ENCODE assay signal across 8 cellular contexts in the genomic region with DNA sequence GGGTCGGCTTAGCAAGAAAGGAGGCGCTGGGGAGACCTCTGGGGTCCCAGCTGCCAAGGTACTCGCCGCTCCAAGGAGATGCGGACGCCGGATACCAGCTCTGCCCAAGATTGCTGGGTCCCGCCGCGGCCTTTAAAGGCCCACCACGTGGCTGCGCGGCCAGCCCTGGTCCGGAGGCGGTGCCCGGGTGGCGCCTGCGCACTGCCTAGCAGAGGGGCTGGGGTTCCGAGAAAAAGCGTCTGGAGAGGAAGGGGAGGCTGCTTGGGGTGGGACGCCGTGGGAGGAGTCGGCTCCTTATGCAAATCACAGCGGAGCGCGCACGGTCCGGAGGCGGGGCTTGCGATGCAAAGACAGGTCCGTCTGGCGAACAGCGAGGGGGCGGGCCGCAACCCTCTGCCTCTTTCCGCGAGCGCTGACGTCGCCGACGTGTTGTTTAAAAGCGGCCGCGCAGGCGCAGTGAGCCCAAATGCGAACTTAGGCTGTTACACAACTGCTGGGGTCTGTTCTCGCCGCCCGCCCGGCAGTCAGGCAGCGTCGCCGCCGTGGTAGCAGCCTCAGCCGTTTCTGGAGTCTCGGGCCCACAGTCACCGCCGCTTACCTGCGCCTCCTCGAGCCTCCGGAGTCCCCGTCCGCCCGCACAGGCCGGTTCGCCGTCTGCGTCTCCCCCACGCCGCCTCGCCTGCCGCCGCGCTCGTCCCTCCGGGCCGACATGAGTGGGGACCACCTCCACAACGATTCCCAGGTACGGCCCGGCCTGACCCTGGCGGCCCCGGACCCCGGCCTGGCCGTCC. TPM values are rescaled to one million over a fixed set of nuclear protein-coding genes. Genes with fewer than 3 reads are reported as not detected.
DNase-seq lines count a peak whose midpoint lies in the region; ATAC-seq and TF ChIP-seq lines count a peak whose summit lies in the region.

Gene TOP1 (plus strand): TSS at position 464 of the 791 bp plus-strand sequence. CDS start 246 bp downstream, at position 710.

- H3K9me3 ChIP-seq in mucosa of descending colon: no peaks in the 10 kb centered on the region

- peaks cover 32 to 43% (median 40%) of the 10 kb centered on the region in 3 donors for H3K4me1 Mint-ChIP-seq in IgD-negative memory B cell

- H3K4me3 ChIP-seq in epithelial cell of esophagus (ENCODE audit: low read length): peak within 1 kb of the TSS; percentile 80
- peak within 1 kb of the TSS; percentile 86 for H3K4me3 ChIP-seq in mucosa of descending colon

- no peak for TF ChIP-seq CTCF in epithelial cell of esophagus (IDR thresholded peaks at IDR 0.05; ENCODE audit: insufficient read depth, low read depth, low read length, missing control alignments)
- no peak for TF ChIP-seq CTCF in mucosa of descending colon (IDR thresholded peaks at IDR 0.05)

- peak; percentile 94 for ATAC-seq in GM21529 (IDR thresholded peaks at IDR 0.05; ENCODE audit: unreplicated experiment)
- ATAC-seq in mucosa of descending colon: peak; percentile 98

- peaks cover 34% of the 10 kb centered on the region for H3K4me1 ChIP-seq in mucosa of descending colon (ENCODE audit: low read depth)

- peaks cover 1% of the 10 kb centered on the region for H3K36me3 Mint-ChIP-seq in IgD-negative memory B cell

- peak within 1 kb of the TSS; percentile 92 to 97 (median 96) for H3K4me3 Mint-ChIP-seq in IgD-negative memory B cell

- DNase-seq in DMS 273 treated with DMSO at 0.1 percent for 48 hours (lab: John Stamatoyannopoulos, UW): peak; percentile 98
- DNase-seq in OCI-M2 (lab: John Stamatoyannopoulos, UW; ENCODE audit: unreplicated experiment): peak; percentile 95
- DNase-seq in activated T-cell treated with anti-CD3 and anti-CD28 coated beads for 4 hours: peak; percentile 99
- DNase-seq in epithelial cell of esophagus (ENCODE audit: low read depth): peak; percentile 100
- DNase-seq in mucosa of descending colon: peak; percentile 100
- peak; percentile 100 for DNase-seq in stimulated activated CD8-positive, alpha-beta memory T cell treated with anti-CD3 and anti-CD28 coated beads, Interleukin-4, amount 100 ng/mL, for 24 hours (ENCODE audit: low read depth)

- H3K36me3 ChIP-seq in mucosa of descending colon (ENCODE audit: low read depth): peaks cover 4% of the 10 kb centered on the region

- peak within 1 kb of the TSS; percentile 89 to 96 (median 96) for H3K27ac Mint-ChIP-seq in IgD-negative memory B cell

- H3K27me3 Mint-ChIP-seq in IgD-negative memory B cell: peaks cover 2% of the 10 kb centered on the region

- intact Hi-C loops in mucosa of descending colon (cut with DNase I, micrococcal nuclease): no loop called here

- no peaks in the 10 kb centered on the region for H3K9me3 Mint-ChIP-seq in IgD-negative memory B cell

RNA-seq across cellular contexts. Expression of gene TOP1, which starts in this region (rescaled TPM):
- 17.0 TPM for polyA plus RNA-seq in IgD-negative memory B cell
- 10 to 100 TPM; 51.8 to 60.0 (median 57.7) TPM for total RNA-seq in mucosa of descending colon

Comparison
In these comparisons a context has a peak if more than half of its experiments do, and no peak if none do; other contexts are left out.
1. Peak in every context shown above with its lines: DNase-seq, ATAC-seq and H3K4me3 ChIP-seq.